Comparison of ENCODE assay signal across 14 cellular contexts in the genomic region with DNA sequence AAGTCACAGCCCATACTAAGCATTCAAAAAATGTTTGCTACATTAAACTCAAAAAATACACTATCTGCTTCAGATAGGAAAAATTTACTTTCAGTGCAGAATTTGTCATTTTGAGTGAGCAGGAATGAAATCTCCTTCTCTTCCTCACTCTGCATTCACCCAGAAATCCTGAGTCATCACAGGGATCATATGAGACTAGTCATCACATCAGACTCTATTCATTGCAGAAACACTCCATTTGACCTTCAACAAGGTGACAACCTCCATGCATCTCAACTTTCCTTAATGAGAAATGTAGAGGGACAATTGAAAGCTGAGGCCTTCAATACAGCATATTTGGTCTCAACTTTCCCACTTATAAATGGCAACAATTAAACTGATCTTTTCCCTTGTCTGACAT.
DNase-seq lines count a peak whose midpoint lies in the region; ATAC-seq and TF ChIP-seq lines count a peak whose summit lies in the region.
"Had no signal": no experiment of that assay in that cellular context is flagged by ENCODE, and none has a peak within 500 bp of the region (broad histone marks: within the 10 kb centered on the region; RNA-seq: fewer than 3 reads in every experiment).

No MANE protein-coding gene starts in this region.

- no peak overlapping the region for H3K4me3 ChIP-seq in left lung
- H3K4me3 ChIP-seq: gastroesophageal sphincter, prostate gland, transverse colon had no signal

- no peaks in the 10 kb centered on the region for H3K36me3 ChIP-seq in left lung
- H3K36me3 ChIP-seq: gastroesophageal sphincter, prostate gland had no signal

- DNase-seq in A172 (ENCODE audit: low spot score), result peak; percentile 66
- DNase-seq in HCEC 1CT, result peak; percentile 78
- DNase-seq in astrocyte of the hippocampus (ENCODE audit: low read depth, low spot score), result peak; percentile 53
- peak; percentile 25 to 51 for DNase-seq in foreskin keratinocyte
- DNase-seq in cerebellar cortex (ENCODE audit: low spot score), result no peak
- DNase-seq in left lung, result no peak
- DNase-seq in T-helper 2 cell treated with Interferon-gamma antibody and Interleukin-4, amounts not matched to agents 5 μg/mL and 100 μg/mL, for 36 hours (ENCODE audit: low spot score), result no peak
- DNase-seq: NCI-H187; SHP77 treated with DMSO at 0.1 percent for 48 hours; stimulated activated CD8-positive, alpha-beta memory T cell treated with anti-CD3 and anti-CD28 coated beads, Interleukin-4, amount 100 ng/mL, for 48 hours; transverse colon had no signal

- H3K27me3 ChIP-seq in foreskin keratinocyte (no peaks in the 10 kb centered on the region), left lung (no peaks in the 10 kb centered on the region)
- H3K27me3 ChIP-seq: gastroesophageal sphincter, transverse colon had no signal

- H3K9me3 ChIP-seq in left lung, result no peaks in the 10 kb centered on the region
- H3K9me3 ChIP-seq: gastroesophageal sphincter, prostate gland, transverse colon had no signal

- ATAC-seq in foreskin keratinocyte (peak; percentile 54), left lung (no peak), HG03342 (IDR thresholded peaks at IDR 0.05; ENCODE audit: unreplicated experiment) (no peak)
- ATAC-seq: gastroesophageal sphincter had no signal

- no peak overlapping the region for H3K4me3 Mint-ChIP-seq in T-helper 2 cell treated with Interferon-gamma antibody and Interleukin-4, amounts not matched to agents 5 μg/mL and 100 μg/mL, for 36 hours

- H3K36me3 Mint-ChIP-seq in T-helper 2 cell treated with Interferon-gamma antibody and Interleukin-4, amounts not matched to agents 5 μg/mL and 100 μg/mL, for 36 hours (ENCODE audit: low read depth), result no peaks in the 10 kb centered on the region

- no peaks in the 10 kb centered on the region for H3K4me1 Mint-ChIP-seq in T-helper 2 cell treated with Interferon-gamma antibody and Interleukin-4, amounts not matched to agents 5 μg/mL and 100 μg/mL, for 36 hours (ENCODE audit: low read depth)

- TF ChIP-seq CTCF in foreskin keratinocyte (conservative IDR thresholded peaks at IDR 0.05) (no peak), left lung (IDR thresholded peaks at IDR 0.05) (no peak)

- H3K27me3 Mint-ChIP-seq in T-helper 2 cell treated with Interferon-gamma antibody and Interleukin-4, amounts not matched to agents 5 μg/mL and 100 μg/mL, for 36 hours (ENCODE audit: low read depth), result peaks cover 3% of the 10 kb centered on the region

- no peak overlapping the region for H3K27ac Mint-ChIP-seq in T-helper 2 cell treated with Interferon-gamma antibody and Interleukin-4, amounts not matched to agents 5 μg/mL and 100 μg/mL, for 36 hours

- H3K27ac ChIP-seq in foreskin keratinocyte, result no peak overlapping the region
- H3K27ac ChIP-seq in left lung, result no peak overlapping the region
- H3K27ac ChIP-seq: gastroesophageal sphincter, prostate gland, transverse colon had no signal

- intact Hi-C loops in left lung (cut with DNase I), result no loop called here

- H3K9me3 Mint-ChIP-seq in T-helper 2 cell treated with Interferon-gamma antibody and Interleukin-4, amounts not matched to agents 5 μg/mL and 100 μg/mL, for 36 hours, result no peaks in the 10 kb centered on the region

- no peaks in the 10 kb centered on the region for H3K4me1 ChIP-seq in foreskin keratinocyte
- no peaks in the 10 kb centered on the region for H3K4me1 ChIP-seq in left lung
- H3K4me1 ChIP-seq: prostate gland had no signal

Comparison
In these comparisons a context has a peak if more than half of its experiments do, and no peak if none do; other contexts are left out.
1. DNase-seq: peak in A172 (single experiment), HCEC 1CT (single experiment), astrocyte of the hippocampus (single experiment) and foreskin keratinocyte (2 of 2); none in cerebellar cortex (single experiment), left lung (0 of 2) and T-helper 2 cell treated with Interferon-gamma antibody and Interleukin-4, amounts not matched to agents 5 μg/mL and 100 μg/mL, for 36 hours (single experiment).